Comparison of ENCODE assay signal across 8 cellular contexts in the genomic region with DNA sequence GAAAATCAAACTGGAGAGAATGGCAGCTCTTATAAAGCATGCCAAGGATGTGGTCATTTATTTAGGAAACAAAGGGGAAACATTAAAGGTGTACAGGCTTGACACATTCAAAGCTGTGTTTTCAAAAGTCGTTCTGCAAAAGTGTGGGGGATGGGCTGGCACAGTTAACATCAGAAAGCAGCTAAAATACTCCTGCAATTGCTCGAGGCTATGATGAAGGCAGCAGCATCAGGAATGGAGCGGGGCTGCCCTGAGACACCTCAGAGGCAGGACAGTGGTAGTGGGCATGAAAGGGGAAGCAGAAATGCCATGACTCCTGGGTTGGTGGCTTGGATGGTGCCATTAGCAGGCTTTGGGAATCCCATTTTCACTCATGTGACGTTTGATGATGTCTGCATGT. TPM values are rescaled to one million over a fixed set of nuclear protein-coding genes. Genes with fewer than 3 reads are reported as not detected.
A peak's percentile ranks its signal among the peaks of the same experiment; 100 is the strongest.
DNase-seq lines count a peak whose midpoint lies in the region; ATAC-seq and TF ChIP-seq lines count a peak whose summit lies in the region.

No MANE protein-coding gene starts in this region.

- DNase-seq in PC-9 (no peak), epithelial cell of esophagus (ENCODE audit: low read depth) (no peak), retinal pigment epithelial cell (ENCODE audit: low read depth) (no peak), body of pancreas (no peak), GM19238 (ENCODE audit: insufficient read length, low spot score) (no peak)

- H4K20me1 ChIP-seq in PC-9 (ENCODE audit: insufficient read depth): 0 out of 2 replicates have a peak, but pooled peaks cover 4% of the 10 kb centered on the region

- no peak for TF ChIP-seq POLR2A in body of pancreas (IDR thresholded peaks at IDR 0.05)

- H3K36me3 ChIP-seq in PC-9 (ENCODE audit: low read depth): 0 out of 2 replicates have a peak, but pooled peaks cover 8% of the 10 kb centered on the region
- H3K36me3 ChIP-seq in body of pancreas (replicated peaks in 1 of 2; ENCODE audit: insufficient read depth in 1 of 2, low read depth in 2 of 2): no peaks in the 10 kb centered on the region

- peak overlapping the region; percentile 96 for H3K4me2 ChIP-seq in PC-9

- H3K27ac ChIP-seq in PC-9: no peak overlapping the region
- peak overlapping the region in 1 of 4 donors; percentile 95 for H3K27ac ChIP-seq in body of pancreas

- peak overlapping the region; percentile 98 for H2AFZ ChIP-seq in PC-9

- H3K27me3 ChIP-seq in PC-9 (ENCODE audit: insufficient read depth, low read depth) (no peaks in the 10 kb centered on the region), body of pancreas (no peaks in the 10 kb centered on the region)

- no peak for ATAC-seq in GM21737 (IDR thresholded peaks at IDR 0.05; ENCODE audit: unreplicated experiment)
- no peak for ATAC-seq in body of pancreas
- no peak for ATAC-seq in GM18867 (IDR thresholded peaks at IDR 0.05; ENCODE audit: unreplicated experiment)

- no peak for TF ChIP-seq CTCF in GM12875 (IDR thresholded peaks at IDR 0.05; ENCODE audit: borderline replicate concordance, insufficient read depth, low read depth, low read length)
- no peak for TF ChIP-seq CTCF in PC-9 (conservative IDR thresholded peaks at IDR 0.05)
- no peak for TF ChIP-seq CTCF in epithelial cell of esophagus (IDR thresholded peaks at IDR 0.05; ENCODE audit: insufficient read depth, low read depth, low read length, missing control alignments)
- TF ChIP-seq CTCF in retinal pigment epithelial cell (conservative IDR thresholded peaks at IDR 0.05; ENCODE audit: low read depth, low read length): no peak
- TF ChIP-seq CTCF in body of pancreas (IDR thresholded peaks at IDR 0.05): no peak

- H3F3A ChIP-seq in PC-9 (ENCODE audit: insufficient read depth, low read depth): no peaks in the 10 kb centered on the region

- TSS peak; percentile 47 for BruUV-seq in PC-9 (replicated peaks; lab: Mats Ljungman, UMichigan)

- intact Hi-C loops in PC-9 (cut with micrococcal nuclease; ENCODE audit: unreplicated experiment) (no loop called here), body of pancreas (cut with DNase I) (no loop called here)

- H3K79me2 ChIP-seq in PC-9 (ENCODE audit: low read depth): peaks cover 59% of the 10 kb centered on the region

- no peaks in the 10 kb centered on the region for H3K9me2 ChIP-seq in PC-9 (ENCODE audit: insufficient read depth)

- CTCF ChIA-PET in PC-9 (lab: Charles Lee): no interaction called here

- H3K4me1 ChIP-seq in PC-9 (replicated peaks; ENCODE audit: insufficient read depth): peaks cover 21% of the 10 kb centered on the region
- peaks cover 29% of the 10 kb centered on the region for H3K4me1 ChIP-seq in body of pancreas

- H3K9me3 ChIP-seq in PC-9 (ENCODE audit: insufficient read depth, low read depth) (no peaks in the 10 kb centered on the region), body of pancreas (no peaks in the 10 kb centered on the region)

- POLR2A ChIA-PET in PC-9 (lab: Charles Lee; ENCODE audit: unreplicated experiment): no interaction called here

- WGBS in body of pancreas, 2 donors: 8 to 10% methylated on average over 4 of the region's 4 CpGs

- H3K4me3 ChIP-seq in GM12875 (ENCODE audit: low read depth, low read length) (peak overlapping the region; percentile 82), PC-9 (peak overlapping the region; percentile 84), epithelial cell of esophagus (ENCODE audit: low read length) (peak overlapping the region; percentile 98), retinal pigment epithelial cell (ENCODE audit: low read length) (peak overlapping the region; percentile 94), body of pancreas (no peak overlapping the region)

RNA-seq across cellular contexts. Expression of gene NCAPD3, which starts 0.7 kb away (rescaled TPM):
- 40.6 and 49.6 TPM in 2 replicates for total RNA-seq in PC-9 (2021)
- total RNA-seq in body of pancreas: 10 to 100 TPM in 1 of 2 donors, 1 to 10 TPM in 1; 4.7 to 10.9 TPM

RNA-seq across cellular contexts. Expression of gene VPS26B, which starts 1.4 kb away (rescaled TPM):
- 28.6 and 28.8 TPM in 2 replicates for total RNA-seq in PC-9 (2021)
- total RNA-seq in body of pancreas: 10 to 100 TPM; 23.7 to 34.8 TPM

RNA-seq across cellular contexts. Expression of gene THYN1, which starts 30.1 kb away (rescaled TPM):
- 29.8 and 41.2 TPM in 2 replicates for total RNA-seq in PC-9 (2021)
- total RNA-seq in body of pancreas: 10 to 100 TPM; 17.8 to 25.7 TPM

RNA-seq across cellular contexts. Expression of gene ACAD8, which starts 30.3 kb away (rescaled TPM):
- total RNA-seq in PC-9 (2021) (16.1 and 17.2 TPM in 2 replicates), body of pancreas (10 to 100 TPM; 30.9 to 39.2 TPM)

RNA-seq across cellular contexts. Expression of gene GLB1L3, which starts 53.1 kb away (rescaled TPM):
- total RNA-seq in PC-9 (2021) (not detected in 2 replicates), body of pancreas (1 to 10 TPM in 1 of 2 donors, not detected in 1; 1.3 TPM)

Comparison
In these comparisons a context has a peak if more than half of its experiments do, and no peak if none do; other contexts are left out.
1. H3K4me3 ChIP-seq: peak in GM12875 (single experiment), PC-9 (single experiment), epithelial cell of esophagus (single experiment) and retinal pigment epithelial cell (single experiment); none in body of pancreas (0 of 2).